Comparison of ENCODE assay signal across 2 cellular contexts in the genomic region with DNA sequence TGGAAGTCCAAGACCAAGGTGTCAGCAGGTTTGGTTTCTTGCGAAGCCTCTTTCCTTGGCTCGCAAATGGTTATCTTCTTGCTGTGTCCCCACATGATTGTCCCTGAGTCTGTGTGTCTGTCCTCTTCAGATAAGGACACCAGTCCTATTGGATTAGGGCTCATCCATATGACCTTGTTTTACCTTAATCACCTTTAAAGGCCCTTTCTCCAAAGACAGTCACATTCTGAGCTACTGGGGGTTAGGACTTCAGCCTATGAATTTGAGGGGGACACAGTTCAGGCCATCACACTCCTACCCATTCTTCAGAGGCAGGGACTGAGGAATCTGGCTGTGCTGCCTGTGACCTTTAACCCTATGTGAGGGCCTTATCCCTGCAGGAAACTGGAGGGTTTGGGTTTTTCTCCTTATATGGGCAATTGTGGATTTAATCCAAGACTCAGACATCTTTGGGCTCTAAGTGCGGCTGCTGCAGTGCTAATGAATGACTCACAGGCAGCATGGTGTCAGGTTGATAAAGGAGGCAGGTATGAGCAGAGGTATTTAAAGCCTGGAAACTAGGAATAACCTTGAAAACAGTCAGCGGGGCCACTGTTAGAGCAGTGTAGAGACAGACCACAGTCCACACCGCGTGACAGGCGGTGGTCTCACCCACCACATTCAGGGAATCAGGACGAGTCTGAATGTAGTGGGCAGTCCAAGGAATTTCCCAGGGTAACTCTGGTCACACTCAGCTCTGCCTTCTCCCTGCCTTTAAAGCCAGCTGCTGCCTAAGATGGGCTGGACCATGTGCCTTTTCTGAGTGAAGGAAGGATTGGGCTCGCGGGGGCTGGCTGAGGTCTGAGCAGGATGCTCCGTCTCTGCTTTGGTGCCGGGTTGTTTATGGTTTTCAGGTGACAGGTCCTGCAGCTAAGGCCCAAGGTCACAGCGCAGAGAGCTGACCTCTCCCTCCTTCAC.
TF ChIP-seq lines count a peak whose summit lies in the region.

No MANE protein-coding gene starts in this region.

TF ChIP-seq in A549, 52 proteins besides CTCF, POLR2A, EP300 and RAD21:
- TF ChIP-seq FOSL2 (IDR thresholded peaks at IDR 0.05) (no peak), FOSL2 (CRISPR knock-in tag; IDR thresholded peaks at IDR 0.05) (peak; percentile 22; the same call in 1 of the 2 replicates), MYC (IDR thresholded peaks at IDR 0.05; ENCODE audit: borderline replicate concordance, low read length) (no peak)
TF ChIP-seq in A549: peak in this region for 1.

TF ChIP-seq in HepG2, 621 proteins besides CTCF, POLR2A, EP300 and RAD21 (continues in another document):
- TF ChIP-seq NAIF1 (CRISPR knock-in tag; IDR thresholded peaks at IDR 0.05; ENCODE audit: borderline replicate concordance): no peak
- 0 out of 2 replicates have a peak, but pooled peaks have one; percentile 23 for TF ChIP-seq SPEN (CRISPR knock-in tag; IDR thresholded peaks at IDR 0.05; ENCODE audit: low read depth)
- TF ChIP-seq, protein P1, sequence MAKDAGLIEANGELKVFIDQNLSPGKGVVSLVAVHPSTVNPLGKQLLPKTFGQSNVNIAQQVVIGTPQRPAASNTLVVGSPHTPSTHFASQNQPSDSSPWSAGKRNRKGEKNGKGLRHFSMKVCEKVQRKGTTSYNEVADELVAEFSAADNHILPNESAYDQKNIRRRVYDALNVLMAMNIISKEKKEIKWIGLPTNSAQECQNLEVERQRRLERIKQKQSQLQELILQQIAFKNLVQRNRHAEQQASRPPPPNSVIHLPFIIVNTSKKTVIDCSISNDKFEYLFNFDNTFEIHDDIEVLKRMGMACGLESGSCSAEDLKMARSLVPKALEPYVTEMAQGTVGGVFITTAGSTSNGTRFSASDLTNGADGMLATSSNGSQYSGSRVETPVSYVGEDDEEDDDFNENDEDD (CRISPR knock-in tag; IDR thresholded peaks at IDR 0.05; ENCODE audit: borderline replicate concordance): 0 out of 2 replicates have a peak, but pooled peaks have one; percentile 33
- TF ChIP-seq NR2F1 (CRISPR knock-in tag; IDR thresholded peaks at IDR 0.05): peak in 1 of 2 experiments; percentile 57; a peak in 1 of 4 replicates
- TF ChIP-seq FOSL2 (CRISPR knock-in tag; IDR thresholded peaks at IDR 0.05): peak; percentile 87
- peak; percentile 40; the same call in 1 of the 2 replicates for TF ChIP-seq ZMYM3 (CRISPR knock-in tag; IDR thresholded peaks at IDR 0.05)
- TF ChIP-seq ZBTB7B (CRISPR knock-in tag; IDR thresholded peaks at IDR 0.05): peak; percentile 74; the same call in 1 of the 2 replicates
- TF ChIP-seq TBX3 (IDR thresholded peaks at IDR 0.05; ENCODE audit: borderline replicate concordance): peak; percentile 44; the same call in 1 of the 2 replicates
- TF ChIP-seq, protein P2, sequence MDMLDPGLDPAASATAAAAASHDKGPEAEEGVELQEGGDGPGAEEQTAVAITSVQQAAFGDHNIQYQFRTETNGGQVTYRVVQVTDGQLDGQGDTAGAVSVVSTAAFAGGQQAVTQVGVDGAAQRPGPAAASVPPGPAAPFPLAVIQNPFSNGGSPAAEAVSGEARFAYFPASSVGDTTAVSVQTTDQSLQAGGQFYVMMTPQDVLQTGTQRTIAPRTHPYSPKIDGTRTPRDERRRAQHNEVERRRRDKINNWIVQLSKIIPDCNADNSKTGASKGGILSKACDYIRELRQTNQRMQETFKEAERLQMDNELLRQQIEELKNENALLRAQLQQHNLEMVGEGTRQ (IDR thresholded peaks at IDR 0.05; ENCODE audit: low read depth, low read length): no peak
- TF ChIP-seq, protein P2 (CRISPR knock-in tag; IDR thresholded peaks at IDR 0.05; ENCODE audit: borderline replicate concordance): 0 out of 2 replicates have a peak, but pooled peaks have one; percentile 24
- no peak for TF ChIP-seq ZBTB1 (CRISPR knock-in tag; IDR thresholded peaks at IDR 0.05; ENCODE audit: borderline replicate concordance)
- TF ChIP-seq RFX5 (IDR thresholded peaks at IDR 0.05; ENCODE audit: low read depth, low read length): no peak
- TF ChIP-seq NR2F6 (IDR thresholded peaks at IDR 0.05): peak; percentile 53; the same call in 1 of the 2 replicates
- TF ChIP-seq NR2F6 (CRISPR knock-in tag; IDR thresholded peaks at IDR 0.05): no peak
- TF ChIP-seq NR0B2 (CRISPR knock-in tag; IDR thresholded peaks at IDR 0.05): no peak
- peak; percentile 20; the same call in 1 of the 2 replicates for TF ChIP-seq ZMYM2 (CRISPR knock-in tag; IDR thresholded peaks at IDR 0.05)
- no peak for TF ChIP-seq ZNF331 (CRISPR knock-in tag; IDR thresholded peaks at IDR 0.05)
- peak; percentile 26; the same call in 1 of the 2 replicates for TF ChIP-seq NR2C2 (CRISPR knock-in tag; IDR thresholded peaks at IDR 0.05; ENCODE audit: borderline replicate concordance)
- no peak for TF ChIP-seq TOE1 (CRISPR knock-in tag; IDR thresholded peaks at IDR 0.05)
- 0 out of 2 replicates have a peak, but pooled peaks have one; percentile 31 for TF ChIP-seq ZNF280B (CRISPR knock-in tag; IDR thresholded peaks at IDR 0.05; ENCODE audit: borderline replicate concordance)
- TF ChIP-seq, protein P3, sequence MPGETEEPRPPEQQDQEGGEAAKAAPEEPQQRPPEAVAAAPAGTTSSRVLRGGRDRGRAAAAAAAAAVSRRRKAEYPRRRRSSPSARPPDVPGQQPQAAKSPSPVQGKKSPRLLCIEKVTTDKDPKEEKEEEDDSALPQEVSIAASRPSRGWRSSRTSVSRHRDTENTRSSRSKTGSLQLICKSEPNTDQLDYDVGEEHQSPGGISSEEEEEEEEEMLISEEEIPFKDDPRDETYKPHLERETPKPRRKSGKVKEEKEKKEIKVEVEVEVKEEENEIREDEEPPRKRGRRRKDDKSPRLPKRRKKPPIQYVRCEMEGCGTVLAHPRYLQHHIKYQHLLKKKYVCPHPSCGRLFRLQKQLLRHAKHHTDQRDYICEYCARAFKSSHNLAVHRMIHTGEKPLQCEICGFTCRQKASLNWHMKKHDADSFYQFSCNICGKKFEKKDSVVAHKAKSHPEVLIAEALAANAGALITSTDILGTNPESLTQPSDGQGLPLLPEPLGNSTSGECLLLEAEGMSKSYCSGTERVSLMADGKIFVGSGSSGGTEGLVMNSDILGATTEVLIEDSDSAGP (CRISPR knock-in tag; IDR thresholded peaks at IDR 0.05; ENCODE audit: borderline replicate concordance): 0 out of 2 replicates have a peak, but pooled peaks have one; percentile 12
- TF ChIP-seq CERS6 (CRISPR knock-in tag; IDR thresholded peaks at IDR 0.05): no peak
- TF ChIP-seq ZBTB38 (CRISPR knock-in tag; IDR thresholded peaks at IDR 0.05): peak; percentile 46; the same call in 1 of the 2 replicates
- TF ChIP-seq PAF1 (CRISPR knock-in tag; IDR thresholded peaks at IDR 0.05): no peak
- peak; percentile 30; the same call in 1 of the 2 replicates for TF ChIP-seq PAXIP1 (CRISPR knock-in tag; conservative IDR thresholded peaks at IDR 0.05)
- peak; percentile 48 for TF ChIP-seq SALL1 (CRISPR knock-in tag; IDR thresholded peaks at IDR 0.05)
- TF ChIP-seq, protein P4, sequence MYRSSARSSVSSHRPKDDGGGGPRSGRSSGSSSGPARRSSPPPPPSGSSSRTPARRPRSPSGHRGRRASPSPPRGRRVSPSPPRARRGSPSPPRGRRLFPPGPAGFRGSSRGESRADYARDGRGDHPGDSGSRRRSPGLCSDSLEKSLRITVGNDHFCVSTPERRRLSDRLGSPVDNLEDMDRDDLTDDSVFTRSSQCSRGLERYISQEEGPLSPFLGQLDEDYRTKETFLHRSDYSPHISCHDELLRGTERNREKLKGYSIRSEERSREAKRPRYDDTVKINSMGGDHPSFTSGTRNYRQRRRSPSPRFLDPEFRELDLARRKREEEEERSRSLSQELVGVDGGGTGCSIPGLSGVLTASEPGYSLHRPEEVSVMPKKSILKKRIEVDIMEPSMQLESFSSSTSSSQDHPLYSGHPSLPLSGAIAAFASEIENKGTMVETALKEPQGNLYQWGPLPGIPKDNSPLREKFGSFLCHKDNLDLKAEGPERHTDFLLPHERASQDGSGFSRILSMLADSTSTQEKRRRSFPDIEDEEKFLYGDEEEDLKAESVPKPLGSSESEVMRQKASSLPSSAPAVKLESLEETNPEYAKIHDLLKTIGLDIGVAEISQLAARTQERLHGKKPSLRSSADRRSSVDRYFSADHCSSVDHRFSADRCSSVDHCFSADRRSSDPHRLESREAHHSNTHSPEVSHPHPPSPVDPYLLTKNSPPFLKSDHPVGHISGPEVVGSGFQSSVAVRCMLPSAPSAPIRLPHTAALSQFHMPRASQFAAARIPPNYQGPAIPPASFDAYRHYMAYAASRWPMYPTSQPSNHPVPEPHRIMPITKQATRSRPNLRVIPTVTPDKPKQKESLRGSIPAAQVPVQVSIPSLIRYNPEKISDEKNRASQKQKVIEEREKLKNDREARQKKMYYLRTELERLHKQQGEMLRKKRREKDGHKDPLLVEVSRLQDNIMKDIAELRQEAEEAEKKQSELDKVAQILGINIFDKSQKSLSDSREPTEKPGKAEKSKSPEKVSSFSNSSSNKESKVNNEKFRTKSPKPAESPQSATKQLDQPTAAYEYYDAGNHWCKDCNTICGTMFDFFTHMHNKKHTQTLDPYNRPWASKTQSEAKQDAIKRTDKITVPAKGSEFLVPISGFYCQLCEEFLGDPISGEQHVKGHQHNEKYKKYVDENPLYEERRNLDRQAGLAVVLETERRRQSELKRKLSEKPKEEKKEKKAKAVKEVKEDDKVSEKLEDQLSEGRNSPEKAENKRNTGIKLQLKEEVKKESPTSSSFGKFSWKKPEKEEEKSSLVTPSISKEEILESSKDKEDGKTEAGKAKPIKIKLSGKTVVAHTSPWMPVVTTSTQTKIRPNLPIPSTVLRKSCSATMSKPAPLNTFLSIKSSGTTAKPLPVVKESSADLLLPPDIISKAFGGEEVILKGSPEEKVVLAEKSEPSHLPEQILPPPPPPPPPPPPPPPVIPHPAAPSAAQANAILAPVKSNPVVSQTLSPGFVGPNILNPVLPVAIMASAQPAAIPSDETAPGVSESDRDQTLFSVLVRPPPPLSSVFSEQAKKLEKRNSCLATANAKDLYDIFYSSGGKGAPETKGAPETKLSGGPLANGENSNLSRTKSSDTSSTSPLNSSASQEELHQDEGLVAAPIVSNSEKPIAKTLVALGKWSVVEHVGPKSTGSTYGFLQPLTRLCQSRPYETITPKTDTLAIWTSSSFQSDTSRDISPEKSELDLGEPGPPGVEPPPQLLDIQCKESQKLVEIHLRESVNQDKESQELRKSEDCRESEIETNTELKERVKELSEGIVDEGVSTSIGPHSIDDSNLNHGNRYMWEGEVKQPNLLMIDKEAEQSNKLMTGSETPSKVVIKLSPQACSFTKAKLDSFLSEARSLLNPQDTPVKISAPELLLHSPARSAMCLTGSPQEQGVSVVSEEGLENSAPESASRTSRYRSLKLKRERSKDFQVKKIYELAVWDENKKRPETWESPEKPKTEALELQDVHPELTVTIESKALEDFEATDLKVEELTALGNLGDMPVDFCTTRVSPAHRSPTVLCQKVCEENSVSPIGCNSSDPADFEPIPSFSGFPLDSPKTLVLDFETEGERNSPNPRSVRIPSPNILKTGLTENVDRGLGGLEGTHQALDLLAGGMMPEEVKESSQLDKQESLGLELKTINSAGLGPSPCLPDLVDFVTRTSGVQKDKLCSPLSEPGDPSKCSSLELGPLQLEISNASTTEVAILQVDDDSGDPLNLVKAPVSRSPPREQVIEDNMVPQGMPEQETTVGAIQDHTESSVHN (CRISPR knock-in tag; IDR thresholded peaks at IDR 0.05): no peak
